ENCODE assay signal across 6 cellular contexts in genomic region chr7:151243411-151244155, GRCh38.
A peak's percentile ranks its signal among the peaks of the same experiment; 100 is the strongest.
DNase-seq lines count a peak whose midpoint lies in the region; ATAC-seq and TF ChIP-seq lines count a peak whose summit lies in the region.

No MANE protein-coding gene starts in this region.

- peak overlapping the region in 2 of 3 experiments; percentile 73 to 78 for H3K4me3 Mint-ChIP-seq in nephron

- no peaks in the 10 kb centered on the region for H3K9me3 Mint-ChIP-seq in nephron

- H3K27ac Mint-ChIP-seq in nephron = peak overlapping the region in 1 of 3 experiments; percentile 64

- DNase-seq in T-helper 9 cell (peak; percentile 46), AML-193 (lab: John Stamatoyannopoulos, UW) (no peak), NCI-H774 (lab: John Stamatoyannopoulos, UW) (no peak)

- peaks cover 28% of the 10 kb centered on the region for H3K4me1 Mint-ChIP-seq in nephron

- H3K27me3 Mint-ChIP-seq in nephron (ENCODE audit: low read depth) = no peaks in the 10 kb centered on the region

- ATAC-seq in HG02852 (IDR thresholded peaks at IDR 0.05; ENCODE audit: unreplicated experiment) = peak; percentile 40
- no peak for ATAC-seq in HG02884 (IDR thresholded peaks at IDR 0.05; ENCODE audit: unreplicated experiment)

- H3K36me3 Mint-ChIP-seq in nephron (ENCODE audit: low read depth) = peaks cover 25% of the 10 kb centered on the region

- TF ChIP-seq CTCF in nephron (IDR thresholded peaks at IDR 0.05; ENCODE audit: unreplicated experiment in 3 of 3) = no peak
